22 cellular contexts compared by ENCODE assay signal in genomic region chr6:124131259-124131658, GRCh38.
DNase-seq lines count a peak whose midpoint lies in the region; FAIRE-seq and TF ChIP-seq lines count a peak whose summit lies in the region.
"Had no signal": no experiment of that assay in that cellular context is flagged by ENCODE, and none has a peak within 500 bp of the region (broad histone marks: within the 10 kb centered on the region; RNA-seq: fewer than 3 reads in every experiment).

No MANE protein-coding gene starts in this region.

- TF ChIP-seq CTCF in MCF 10A (IDR thresholded peaks at IDR 0.05; ENCODE audit: unreplicated experiment) (no peak), breast epithelium (IDR thresholded peaks at IDR 0.05) (no peak), kidney epithelial cell (IDR thresholded peaks at IDR 0.05; ENCODE audit: insufficient read depth, low read length, poor library complexity, severe bottlenecking) (no peak), esophagus squamous epithelium (IDR thresholded peaks at IDR 0.05) (no peak)

- DNase-seq in MCF 10A (ENCODE audit: unreplicated experiment) (peak; percentile 24), breast epithelium (ENCODE audit: low spot score in 2 of 2) (no peak), astrocyte of the hippocampus (ENCODE audit: low read depth, low spot score) (peak; percentile 93), kidney epithelial cell (ENCODE audit: low read depth) (peak; percentile 31), urothelium cell line (ENCODE audit: low spot score) (peak; percentile 39), cortex of kidney (lab: John Stamatoyannopoulos, UW) (no peak), esophagus squamous epithelium (lab: John Stamatoyannopoulos, UW) (no peak)
- no peak for DNase-seq in stimulated activated CD8-positive, alpha-beta memory T cell treated with anti-CD3 and anti-CD28 coated beads, Interleukin-4, amount 100 ng/mL, for 48 hours
- DNase-seq: activated naive CD8-positive, alpha-beta T cell treated with anti-CD3 and anti-CD28 coated beads, Interleukin-2, amount 50 U/mL, for 24 hours; COR-L47; midbrain; NCI-H1417 treated with DMSO at 0.1 percent for 48 hours; NCI-H524 treated with DMSO at 0.1 percent for 48 hours; psoas muscle; SW 1271; upper lobe of right lung had no signal

- intact Hi-C loops in MCF 10A (cut with micrococcal nuclease) (no loop called here), breast epithelium (cut with DNase I; ENCODE audit: low total_unique reads) (no loop called here), esophagus squamous epithelium (cut with DNase I) (no loop called here)

- H3K36me3 Mint-ChIP-seq in MCF 10A (ENCODE audit: insufficient read depth, unreplicated experiment) = no peaks in the 10 kb centered on the region

- no peak overlapping the region for H3K4me3 Mint-ChIP-seq in MCF 10A (ENCODE audit: unreplicated experiment)
- H3K4me3 Mint-ChIP-seq: activated naive CD8-positive, alpha-beta T cell treated with anti-CD3 and anti-CD28 coated beads, Interleukin-2, amount 50 U/mL, for 24 hours; B cell had no signal

- no peak for FAIRE-seq in urothelium cell line (lab: Jason Lieb, UNC)
- FAIRE-seq: TTC549 had no signal

- H3K27ac ChIP-seq in breast epithelium (no peak overlapping the region), esophagus squamous epithelium (no peak overlapping the region)
- H3K27ac ChIP-seq: 22Rv1, epithelial cell of prostate, psoas muscle, upper lobe of right lung had no signal

- no peaks in the 10 kb centered on the region for H3K27me3 Mint-ChIP-seq in MCF 10A (ENCODE audit: insufficient read depth, unreplicated experiment)
- H3K27me3 Mint-ChIP-seq: activated naive CD8-positive, alpha-beta T cell treated with anti-CD3 and anti-CD28 coated beads, Interleukin-2, amount 50 U/mL, for 24 hours; B cell had no signal

- H3K27me3 ChIP-seq in breast epithelium = no peaks in the 10 kb centered on the region
- no peaks in the 10 kb centered on the region for H3K27me3 ChIP-seq in kidney epithelial cell (ENCODE audit: control insufficient read depth, insufficient read depth, low read length)
- H3K27me3 ChIP-seq in esophagus squamous epithelium = no peaks in the 10 kb centered on the region
- H3K27me3 ChIP-seq: upper lobe of right lung had no signal

- H3K27ac Mint-ChIP-seq in MCF 10A (ENCODE audit: low read depth, unreplicated experiment) = no peak overlapping the region
- H3K27ac Mint-ChIP-seq: activated naive CD8-positive, alpha-beta T cell treated with anti-CD3 and anti-CD28 coated beads, Interleukin-2, amount 50 U/mL, for 24 hours; activated T-helper 2 cell treated with anti-CD3 and anti-CD28 coated beads, Interferon-gamma antibody, Interleukin-2, Interleukin-4, amounts not matched to agents 10 μg/mL and 5 μg/mL and 100 μg/mL, durations not matched to agents 14 hours and 24 hours and 36 hours; B cell had no signal

- CTCF ChIA-PET in MCF 10A (lab: Yijun Ruan, JAX) = interaction anchor here (0.7 kb wide), 1 partner anchor 23 kb away, joined by 3 read pairs; no protein-coding TSS in a partner anchor

- H3K9me3 ChIP-seq in breast epithelium (peaks cover 0 to 16% of the 10 kb centered on the region in 2 donors), esophagus squamous epithelium (peaks cover 0 to 5% (median 0%) of the 10 kb centered on the region in 3 donors)
- H3K9me3 ChIP-seq: HAP-1, psoas muscle, upper lobe of right lung had no signal

- H3K4me3 ChIP-seq in breast epithelium (no peak overlapping the region), kidney epithelial cell (ENCODE audit: low read depth, low read length) (no peak overlapping the region), esophagus squamous epithelium (no peak overlapping the region)
- H3K4me3 ChIP-seq: HAP-1, psoas muscle, upper lobe of right lung had no signal

- BruUV-seq in MCF 10A (replicated peaks; lab: Mats Ljungman, UMichigan) = no TSS peak

- WGBS in esophagus squamous epithelium, 2 donors = 77 to 78% methylated on average over 4 of the region's 4 CpGs

- no peaks in the 10 kb centered on the region for H3K4me1 Mint-ChIP-seq in MCF 10A (ENCODE audit: insufficient read depth, unreplicated experiment)
- H3K4me1 Mint-ChIP-seq: activated naive CD8-positive, alpha-beta T cell treated with anti-CD3 and anti-CD28 coated beads, Interleukin-2, amount 50 U/mL, for 24 hours; B cell had no signal

- TF ChIP-seq POLR2A in breast epithelium (IDR thresholded peaks at IDR 0.05) (no peak), esophagus squamous epithelium (IDR thresholded peaks at IDR 0.05) (no peak)

- H3K4me1 ChIP-seq in breast epithelium (no peaks in the 10 kb centered on the region), esophagus squamous epithelium (no peaks in the 10 kb centered on the region)
- H3K4me1 ChIP-seq: HAP-1, psoas muscle, upper lobe of right lung had no signal

- no peaks in the 10 kb centered on the region for H3K36me3 ChIP-seq in breast epithelium
- H3K36me3 ChIP-seq in kidney epithelial cell (ENCODE audit: control insufficient read depth, insufficient read depth, low read length) = no peaks in the 10 kb centered on the region
- H3K36me3 ChIP-seq in esophagus squamous epithelium = no peaks in the 10 kb centered on the region
- H3K36me3 ChIP-seq: HAP-1, upper lobe of right lung had no signal

- POLR2A ChIA-PET in MCF 10A (lab: Yijun Ruan, JAX) = no interaction called here

- peaks cover 8% of the 10 kb centered on the region for H3K9me3 Mint-ChIP-seq in MCF 10A (ENCODE audit: unreplicated experiment)

Comparison
In these comparisons a context has a peak if more than half of its experiments do, and no peak if none do; other contexts are left out.
1. DNase-seq: peak in MCF 10A (single experiment), astrocyte of the hippocampus (single experiment), kidney epithelial cell (single experiment) and urothelium cell line (single experiment); none in breast epithelium (0 of 2), stimulated activated CD8-positive, alpha-beta memory T cell treated with anti-CD3 and anti-CD28 coated beads, Interleukin-4, amount 100 ng/mL, for 48 hours (single experiment), cortex of kidney (single experiment) and esophagus squamous epithelium (single experiment).